10 cellular contexts compared by ENCODE assay signal in the genomic region with DNA sequence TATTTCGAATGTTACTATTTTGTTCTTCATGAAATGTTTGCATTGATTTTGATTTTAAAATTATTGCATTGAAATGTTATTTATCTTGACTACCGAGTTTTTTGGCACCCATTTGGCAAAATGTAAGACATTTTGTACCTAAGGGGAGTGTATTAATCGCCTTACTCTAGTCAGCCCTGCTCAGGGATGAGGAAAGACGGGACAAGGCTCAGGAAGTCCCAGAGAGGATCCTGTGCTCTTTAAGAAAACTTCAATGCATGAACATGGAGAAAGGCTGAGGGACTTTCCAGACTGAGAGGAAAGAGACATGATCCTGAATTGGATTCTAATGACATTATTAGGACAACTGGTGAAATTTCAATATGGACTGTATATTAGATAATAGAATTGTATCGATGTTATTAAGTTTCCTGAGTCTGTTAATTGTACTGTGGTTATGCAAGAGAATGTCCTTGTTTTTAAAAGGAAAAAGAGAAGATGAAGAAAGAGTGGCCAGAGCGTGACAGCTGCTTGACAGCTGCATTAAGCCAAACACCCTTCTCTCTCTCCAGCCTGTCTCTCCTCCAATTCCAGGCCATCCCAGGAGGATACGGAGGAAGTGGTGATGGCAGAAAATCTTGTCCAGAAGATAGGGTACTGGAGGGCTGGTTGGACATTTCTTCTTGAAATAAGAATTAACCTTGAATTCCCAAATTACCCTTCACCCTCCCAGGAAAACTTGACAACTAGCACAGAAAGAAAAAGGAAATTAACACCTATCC.
DNase-seq lines count a peak whose midpoint lies in the region; ATAC-seq and TF ChIP-seq lines count a peak whose summit lies in the region.
"Had no signal": no experiment of that assay in that cellular context is flagged by ENCODE, and none has a peak within 500 bp of the region (broad histone marks: within the 10 kb centered on the region; RNA-seq: fewer than 3 reads in every experiment).

No MANE protein-coding gene starts in this region.

- no peak overlapping the region for H3K4ac ChIP-seq in trophoblast cell (ENCODE audit: low read depth, low read length)

- peaks cover 0 to 3% of the 10 kb centered on the region in 2 donors for H3K4me1 Mint-ChIP-seq in effector memory CD8-positive, alpha-beta T cell (ENCODE audit: low read depth in 2 of 2)

- no peak overlapping the region for H3K23ac ChIP-seq in trophoblast cell (ENCODE audit: low read length)

- H3K9ac ChIP-seq in adipocyte (ENCODE audit: low read length) (peak overlapping the region; percentile 6), trophoblast cell (ENCODE audit: low read length) (no peak overlapping the region)

- POLR2A ChIA-PET in AG04450 (lab: Yijun Ruan, JAX): interaction anchor here (0.9 to 1.4 kb wide), 2 partner anchors 14 to 26 kb away, joined by 4 read pairs; no protein-coding TSS in a partner anchor

- H3K36me3 Mint-ChIP-seq in effector memory CD8-positive, alpha-beta T cell (ENCODE audit: insufficient read depth): peaks cover 3% of the 10 kb centered on the region

- no peak overlapping the region for H3K14ac ChIP-seq in trophoblast cell (ENCODE audit: low read length)

- no peak overlapping the region for H3K4me3 Mint-ChIP-seq in effector memory CD8-positive, alpha-beta T cell

- H3K27ac Mint-ChIP-seq in effector memory CD8-positive, alpha-beta T cell: no peak overlapping the region

- H2BK120ac ChIP-seq in trophoblast cell (ENCODE audit: insufficient read depth, low read length, poor library complexity): no peak overlapping the region

- no peaks in the 10 kb centered on the region for H3K27me3 ChIP-seq in AG04450 (ENCODE audit: control insufficient read depth, insufficient read depth, low read length)
- H3K27me3 ChIP-seq in adipocyte (replicated peaks; ENCODE audit: control insufficient read depth, insufficient read depth, low read length): peaks cover 11% of the 10 kb centered on the region
- no peaks in the 10 kb centered on the region for H3K27me3 ChIP-seq in trophoblast cell (ENCODE audit: insufficient read depth, low read length)

- peaks cover 64 to 77% of the 10 kb centered on the region in 2 donors for H3K27me3 Mint-ChIP-seq in effector memory CD8-positive, alpha-beta T cell

- no CpG with 5 or more reads among the region's 7 CpGs for WGBS in trophoblast cell (ENCODE audit: extremely low coverage, insufficient coverage, insufficient read length)

- CTCF ChIA-PET in AG04450 (lab: Charles Lee): no interaction called here

- intact Hi-C loops in Right ventricle myocardium superior (cut with DNase I): no loop called here

- H4K8ac ChIP-seq in trophoblast cell (ENCODE audit: low read depth, low read length): no peak overlapping the region

- no peak overlapping the region for H2BK5ac ChIP-seq in trophoblast cell (ENCODE audit: low read depth, low read length, poor library complexity)

- ATAC-seq in Right ventricle myocardium superior (ENCODE audit: poor library complexity): peak; percentile 67
- no peak for ATAC-seq in effector memory CD8-positive, alpha-beta T cell (replicated peaks)
- no peak for ATAC-seq in GM18517 (IDR thresholded peaks at IDR 0.05; ENCODE audit: unreplicated experiment)

- H3K4me1 ChIP-seq in adipocyte (ENCODE audit: control insufficient read depth, insufficient read depth, low read length): peaks cover 45% of the 10 kb centered on the region
- peaks cover 24 to 27% of the 10 kb centered on the region in 2 experiments for H3K4me1 ChIP-seq in trophoblast cell (ENCODE audit: control insufficient read depth in 1 of 2, insufficient read depth in 2 of 2, low read length in 2 of 2)

- H3K4me3 ChIP-seq in AG04450 (ENCODE audit: low read depth, low read length) (peak overlapping the region; percentile 21; the same call in 1 of the 2 replicates), adipocyte (ENCODE audit: low read length) (peak overlapping the region; percentile 20), trophoblast cell (ENCODE audit: low read depth, low read length) (no peak overlapping the region)

- H3K27ac ChIP-seq in AG04450 (ENCODE audit: low read depth, low read length) (peak overlapping the region; percentile 85), trophoblast cell (ENCODE audit: low read depth, low read length) (no peak overlapping the region)

- H3K18ac ChIP-seq in trophoblast cell (ENCODE audit: low read length): no peak overlapping the region

- TF ChIP-seq CTCF in AG04450 (IDR thresholded peaks at IDR 0.05; ENCODE audit: low read depth, low read length): no peak

- DNase-seq in AG04450 (ENCODE audit: low read depth, low spot score) (no peak), adipocyte (ENCODE audit: low read depth) (peak; percentile 70), Right ventricle myocardium superior (peak; percentile 65), trophoblast cell (no peak), medulla oblongata (ENCODE audit: extremely low spot score) (no peak), amygdala (lab: John Stamatoyannopoulos, UW) (no peak)
- DNase-seq in effector memory CD8-positive, alpha-beta T cell: no peak
- DNase-seq: NCI-H446 treated with DMSO at 0.1 percent for 48 hours, posterior cingulate gyrus had no signal

- peak overlapping the region; percentile 15 for H4K91ac ChIP-seq in trophoblast cell (ENCODE audit: low read depth, low read length)

- H2BK12ac ChIP-seq in trophoblast cell (ENCODE audit: low read length): no peak overlapping the region

- no peak overlapping the region for H4K12ac ChIP-seq in trophoblast cell (ENCODE audit: low read depth, low read length)

- no peak overlapping the region for H2AK5ac ChIP-seq in trophoblast cell (ENCODE audit: low read length)

- H3K9me3 Mint-ChIP-seq in effector memory CD8-positive, alpha-beta T cell: no peaks in the 10 kb centered on the region

- H3K36me3 ChIP-seq in adipocyte (ENCODE audit: control insufficient read depth, insufficient read depth, low read length, severe bottlenecking) (no peaks in the 10 kb centered on the region), trophoblast cell (ENCODE audit: control insufficient read depth in 1 of 2, insufficient read depth in 2 of 2, low read length in 2 of 2) (no peaks in the 10 kb centered on the region)

- H3K9me3 ChIP-seq in AG04450 (ENCODE audit: control insufficient read depth, insufficient read depth, low read length): no peaks in the 10 kb centered on the region
- no peaks in the 10 kb centered on the region for H3K9me3 ChIP-seq in adipocyte (ENCODE audit: control insufficient read depth, low read length)
- H3K9me3 ChIP-seq in trophoblast cell (ENCODE audit: insufficient read depth, low read depth, low read length): no peaks in the 10 kb centered on the region

- H3K79me1 ChIP-seq in trophoblast cell (ENCODE audit: low read length): peaks cover 6% of the 10 kb centered on the region

- H3K79me2 ChIP-seq in trophoblast cell (ENCODE audit: control insufficient read depth, insufficient read depth, low read length, poor library complexity): no peaks in the 10 kb centered on the region

- H3K4me2 ChIP-seq in trophoblast cell (ENCODE audit: low read length): no peak overlapping the region

- no peak overlapping the region for H2AFZ ChIP-seq in trophoblast cell (ENCODE audit: insufficient read depth, low read length, poor library complexity)

Comparison
In these comparisons a context has a peak if more than half of its experiments do, and no peak if none do; other contexts are left out.
1. DNase-seq: peak in adipocyte (single experiment) and Right ventricle myocardium superior (single experiment); none in AG04450 (single experiment), trophoblast cell (0 of 2), effector memory CD8-positive, alpha-beta T cell (0 of 3), medulla oblongata (single experiment) and amygdala (0 of 56).